Comparison of ENCODE assay signal across 2 cellular contexts in genomic region chrX:41090568-41091238, GRCh38.
TF ChIP-seq lines count a peak whose summit lies in the region.

No MANE protein-coding gene starts in this region.

TF ChIP-seq in HEK293, 187 proteins besides CTCF, POLR2A, EP300 and RAD21 (continued from another document):
- 0 out of 2 replicates have a peak, but pooled peaks have one; percentile 5 for TF ChIP-seq PRDM6 (tag by site-specific recombination; IDR thresholded peaks at IDR 0.05)
- TF ChIP-seq PRDM1 (tag by site-specific recombination; IDR thresholded peaks at IDR 0.05): peak; percentile 65

TF ChIP-seq in K562, 482 proteins besides CTCF, POLR2A, EP300 and RAD21 (continued from another document):
- TF ChIP-seq THRA (IDR thresholded peaks at IDR 0.05) (no peak), ZFPM2 (CRISPR knock-in tag; IDR thresholded peaks at IDR 0.05) (no peak), PTBP1 (IDR thresholded peaks at IDR 0.05; ENCODE audit: low read depth, low read length) (no peak), ZNF717 (CRISPR knock-in tag; IDR thresholded peaks at IDR 0.05) (no peak)
